In genomic region chr5:140294753-140295152, GRCh38 we compare ENCODE assay signal across 17 cellular contexts. TPM values are rescaled to one million over a fixed set of nuclear protein-coding genes. Genes with fewer than 3 reads are reported as not detected.
A peak's percentile ranks its signal among the peaks of the same experiment; 100 is the strongest.
DNase-seq lines count a peak whose midpoint lies in the region; ATAC-seq, FAIRE-seq and TF ChIP-seq lines count a peak whose summit lies in the region.
"Had no signal": no experiment of that assay in that cellular context is flagged by ENCODE, and none has a peak within 500 bp of the region (broad histone marks: within the 10 kb centered on the region; RNA-seq: fewer than 3 reads in every experiment).

No MANE protein-coding gene starts in this region.

- peak overlapping the region; percentile 99 for H3K27ac Mint-ChIP-seq in astrocyte (ENCODE audit: unreplicated experiment)
- no peak overlapping the region for H3K27ac Mint-ChIP-seq in CD8-positive, alpha-beta T cell
- H3K27ac Mint-ChIP-seq: natural killer cell; progenitor cell of endocrine pancreas; stimulated activated naive CD8-positive, alpha-beta T cell treated with anti-CD3 and anti-CD28 coated beads, Interleukin-15, Interleukin-2, amounts not matched to agents 100 ng/mL and 50 ng/mL, for 24 hours had no signal

- TF ChIP-seq POLR2A in vagina (IDR thresholded peaks at IDR 0.05), result no peak

- H3K4me2 ChIP-seq in astrocyte (ENCODE audit: low read length), result peak overlapping the region; percentile 6

- ATAC-seq in left cardiac atrium, result no peak
- no peak for ATAC-seq in GM21737 (IDR thresholded peaks at IDR 0.05; ENCODE audit: unreplicated experiment)
- no peak for ATAC-seq in CD8-positive, alpha-beta T cell
- ATAC-seq: natural killer cell had no signal

- H3K27ac ChIP-seq in right atrium auricular region (peak overlapping the region; percentile 66 to 78), astrocyte (ENCODE audit: low read depth, low read length) (peak overlapping the region; percentile 98), muscle layer of duodenum (ENCODE audit: low read length) (peak overlapping the region; percentile 10), vagina (peak overlapping the region; percentile 49)
- H3K27ac ChIP-seq in CD8-positive, alpha-beta T cell (ENCODE audit: low read depth, low read length), result no peak overlapping the region

- H2AFZ ChIP-seq in astrocyte (ENCODE audit: low read depth, low read length), result no peak overlapping the region

- POLR2A ChIA-PET in CD8-positive, alpha-beta T cell (lab: Charles Lee), result no interaction called here

- H3K27me3 ChIP-seq in right atrium auricular region (no peaks in the 10 kb centered on the region), astrocyte (ENCODE audit: insufficient read depth, low read length) (no peaks in the 10 kb centered on the region), muscle layer of duodenum (ENCODE audit: low read depth, low read length) (no peaks in the 10 kb centered on the region), vagina (no peaks in the 10 kb centered on the region)
- H3K27me3 ChIP-seq in CD8-positive, alpha-beta T cell (ENCODE audit: insufficient read depth, low read length), result no peaks in the 10 kb centered on the region

- peaks cover 5% of the 10 kb centered on the region for H4K20me1 ChIP-seq in astrocyte (ENCODE audit: insufficient read depth, low read length)

- H3K9me3 Mint-ChIP-seq in astrocyte (ENCODE audit: unreplicated experiment), result no peaks in the 10 kb centered on the region
- H3K9me3 Mint-ChIP-seq in CD8-positive, alpha-beta T cell, result no peaks in the 10 kb centered on the region
- H3K9me3 Mint-ChIP-seq: CD4-positive, alpha-beta memory T cell; natural killer cell; stimulated activated naive CD8-positive, alpha-beta T cell treated with anti-CD3 and anti-CD28 coated beads, Interleukin-15, Interleukin-2, amounts not matched to agents 100 ng/mL and 50 ng/mL, for 24 hours had no signal

- H3K79me2 ChIP-seq in astrocyte (ENCODE audit: insufficient read depth, low read length), result peaks cover 85% of the 10 kb centered on the region

- peak overlapping the region; percentile 49 for H3K9ac ChIP-seq in astrocyte (ENCODE audit: low read length)

- no peaks in the 10 kb centered on the region for H3K9me3 ChIP-seq in right atrium auricular region
- H3K9me3 ChIP-seq in astrocyte (ENCODE audit: insufficient read depth, low read depth, low read length), result no peaks in the 10 kb centered on the region
- no peaks in the 10 kb centered on the region for H3K9me3 ChIP-seq in muscle layer of duodenum (ENCODE audit: control insufficient read depth in 1 of 2, low read length in 2 of 2)
- H3K9me3 ChIP-seq in vagina, result no peaks in the 10 kb centered on the region
- no peaks in the 10 kb centered on the region for H3K9me3 ChIP-seq in CD8-positive, alpha-beta T cell (ENCODE audit: low read length)

- H3K4me3 ChIP-seq in right atrium auricular region (no peak overlapping the region), astrocyte (ENCODE audit: insufficient read depth, low read depth, low read length) (no peak overlapping the region), muscle layer of duodenum (ENCODE audit: low read depth in 1 of 2, low read length in 2 of 2) (no peak overlapping the region), vagina (no peak overlapping the region)
- no peak overlapping the region for H3K4me3 ChIP-seq in CD8-positive, alpha-beta T cell (ENCODE audit: low read depth, low read length)

- FAIRE-seq in astrocyte (lab: Jason Lieb, UNC), result no peak

- H3K4me1 ChIP-seq in right atrium auricular region, result peaks cover 0 to 77% of the 10 kb centered on the region in 2 donors
- H3K4me1 ChIP-seq in astrocyte (ENCODE audit: insufficient read depth, low read length), result peaks cover 79% of the 10 kb centered on the region
- H3K4me1 ChIP-seq in muscle layer of duodenum (ENCODE audit: control insufficient read depth in 1 of 2, insufficient read depth in 2 of 2, low read length in 2 of 2), result peaks cover 40 to 64% of the 10 kb centered on the region in 2 donors
- H3K4me1 ChIP-seq in vagina, result peaks cover 57% of the 10 kb centered on the region
- H3K4me1 ChIP-seq in CD8-positive, alpha-beta T cell (ENCODE audit: insufficient read depth, low read length), result peaks cover 10% of the 10 kb centered on the region

- CTCF ChIA-PET in CD8-positive, alpha-beta T cell (lab: Charles Lee), result no interaction called here

- no peaks in the 10 kb centered on the region for H3K27me3 Mint-ChIP-seq in astrocyte (ENCODE audit: low read depth, unreplicated experiment)
- no peaks in the 10 kb centered on the region for H3K27me3 Mint-ChIP-seq in CD8-positive, alpha-beta T cell (ENCODE audit: low read depth)
- H3K27me3 Mint-ChIP-seq: CD4-positive, alpha-beta memory T cell; progenitor cell of endocrine pancreas; stimulated activated naive CD8-positive, alpha-beta T cell treated with anti-CD3 and anti-CD28 coated beads, Interleukin-15, Interleukin-2, amounts not matched to agents 100 ng/mL and 50 ng/mL, for 24 hours had no signal

- H3K36me3 Mint-ChIP-seq in astrocyte (ENCODE audit: low read depth, unreplicated experiment), result peaks cover 6% of the 10 kb centered on the region
- H3K36me3 Mint-ChIP-seq in CD8-positive, alpha-beta T cell, result peaks cover 26% of the 10 kb centered on the region
- H3K36me3 Mint-ChIP-seq: natural killer cell had no signal

- DNase-seq in right atrium auricular region (ENCODE audit: low spot score) (no peak), left cardiac atrium (no peak), astrocyte (ENCODE audit: low read depth) (no peak), vagina (ENCODE audit: extremely low spot score in 2 of 2) (no peak), NCI-H2029 treated with DMSO at 0.1 percent for 48 hours (lab: John Stamatoyannopoulos, UW) (no peak)
- no peak for DNase-seq in CD8-positive, alpha-beta T cell
- DNase-seq: activated CD8-positive, alpha-beta memory T cell treated with anti-CD3 and anti-CD28 coated beads, Interleukin-2, amount 50 U/mL, for 4 hours; activated gamma-delta T cell treated with Interleukin-2 at 50 U/mL for 16 hours; aorta; CD4-positive, alpha-beta memory T cell; cortex of kidney; natural killer cell; NCI-H2081 treated with DMSO at 0.1 percent for 48 hours had no signal

- peaks cover 85% of the 10 kb centered on the region for H3K4me1 Mint-ChIP-seq in astrocyte (ENCODE audit: low read depth, unreplicated experiment)
- H3K4me1 Mint-ChIP-seq in CD8-positive, alpha-beta T cell (ENCODE audit: low read depth), result peaks cover 61% of the 10 kb centered on the region

- intact Hi-C loops in left cardiac atrium (cut with DNase I) (loop anchor here (10.0 kb wide), 1 partner anchor 50 kb away; the partner anchor contains the start of gene HBEGF (in 2 of the 2)), vagina (cut with DNase I) (no loop called here)
- intact Hi-C loops in CD8-positive, alpha-beta T cell (cut with DNase I, micrococcal nuclease), result no loop called here

- H3K4me3 Mint-ChIP-seq in astrocyte (ENCODE audit: unreplicated experiment), result peak overlapping the region; percentile 35
- H3K4me3 Mint-ChIP-seq in CD8-positive, alpha-beta T cell, result no peak overlapping the region
- H3K4me3 Mint-ChIP-seq: natural killer cell; stimulated activated naive CD8-positive, alpha-beta T cell treated with anti-CD3 and anti-CD28 coated beads, Interleukin-15, Interleukin-2, amounts not matched to agents 100 ng/mL and 50 ng/mL, for 24 hours had no signal

- H3K36me3 ChIP-seq in right atrium auricular region (peaks cover 6% of the 10 kb centered on the region), astrocyte (ENCODE audit: insufficient read depth, low read length) (no peaks in the 10 kb centered on the region), muscle layer of duodenum (ENCODE audit: control insufficient read depth in 1 of 2, insufficient read depth in 2 of 2, low read length in 2 of 2) (peaks cover 1 to 5% of the 10 kb centered on the region in 2 donors), vagina (peaks cover 0 to 13% of the 10 kb centered on the region in 2 donors)
- no peaks in the 10 kb centered on the region for H3K36me3 ChIP-seq in CD8-positive, alpha-beta T cell (ENCODE audit: insufficient read depth, low read length)

- no peak for TF ChIP-seq CTCF in right atrium auricular region (IDR thresholded peaks at IDR 0.05)
- no peak for TF ChIP-seq CTCF in astrocyte (IDR thresholded peaks at IDR 0.05; ENCODE audit: insufficient read depth, low read depth, low read length)
- TF ChIP-seq CTCF in vagina (IDR thresholded peaks at IDR 0.05), result no peak
- TF ChIP-seq CTCF in CD8-positive, alpha-beta T cell (IDR thresholded peaks at IDR 0.05), result no peak

RNA-seq across cellular contexts. Expression of gene PFDN1, which starts 8.1 kb away (rescaled TPM):
- total RNA-seq in right atrium auricular region (100 to 1,000 TPM in 1 of 2 donors, 10 to 100 TPM in 1; 80.4 to 123 TPM), left cardiac atrium (10 to 100 TPM; 49.1 to 54.7 TPM), astrocyte (199 and 202 TPM in 2 replicates), vagina (94.8 TPM)
- 10 to 100 TPM; 28.4 to 30.5 TPM for total RNA-seq in CD8-positive, alpha-beta T cell

RNA-seq across cellular contexts. Expression of gene HBEGF, which starts 51.6 kb away (rescaled TPM):
- total RNA-seq in right atrium auricular region (10 to 100 TPM; 32.2 to 60.7 TPM), left cardiac atrium (10 to 100 TPM; 12.9 to 18.3 TPM), astrocyte (257 and 272 TPM in 2 replicates), vagina (16.2 TPM)
- total RNA-seq in CD8-positive, alpha-beta T cell, result under 1 TPM; 0.30 to 0.50 TPM

Comparison
In these comparisons a context has a peak if more than half of its experiments do, and no peak if none do; other contexts are left out.
1. RNA of gene HBEGF, which starts 51.6 kb away (total RNA-seq): 257 to 272 TPM in astrocyte, 32.2 to 60.7 TPM in right atrium auricular region, 12.9 to 18.3 TPM in left cardiac atrium and 16.2 TPM in vagina (single experiment); 0.30 to 0.50 TPM in CD8-positive, alpha-beta T cell; every median in the first group is over 4 times any median in the second.
2. intact Hi-C loops: an anchor here in left cardiac atrium (10.0 kb wide); none called in vagina and CD8-positive, alpha-beta T cell.